Comparison of ENCODE assay signal across 1 cellular context in the genomic region with DNA sequence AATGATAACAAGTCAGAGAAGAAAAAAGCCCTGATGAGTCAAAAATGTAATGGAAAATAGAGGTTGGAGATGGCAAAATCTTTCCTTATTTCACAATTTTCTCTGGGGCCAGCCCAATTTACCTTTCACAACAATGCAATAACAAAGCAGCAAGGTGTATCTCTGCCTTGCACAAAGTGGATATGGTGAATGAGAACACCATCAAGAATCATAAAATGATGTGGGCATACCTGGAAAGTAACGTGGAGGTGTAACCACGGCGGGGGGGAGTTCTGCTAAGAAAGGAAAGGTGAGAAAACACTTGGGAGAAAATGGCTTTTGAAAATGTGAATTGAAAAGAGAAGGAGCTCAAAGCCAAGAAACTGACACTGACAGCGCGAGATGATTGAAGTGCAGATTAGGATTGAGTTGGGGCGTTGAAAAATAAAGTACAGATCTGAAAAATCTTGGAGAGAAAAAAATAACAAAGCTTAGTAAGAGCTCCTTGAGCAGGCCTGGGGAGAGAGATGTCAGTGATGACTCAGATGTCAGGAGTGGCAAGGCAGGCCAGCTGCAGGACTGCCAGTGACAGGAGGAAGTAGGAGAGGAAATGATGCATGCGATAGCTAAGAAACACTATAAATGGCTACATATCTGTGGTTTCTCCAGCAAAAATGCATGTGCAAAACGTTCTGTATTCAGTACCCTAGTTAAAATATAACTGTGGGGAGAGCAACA.
TF ChIP-seq lines count a peak whose summit lies in the region.

No MANE protein-coding gene starts in this region.

TF ChIP-seq in K562, 482 proteins besides CTCF, POLR2A, EP300 and RAD21 (continued from another document and continues in another):
- TF ChIP-seq CAMTA2 (CRISPR knock-in tag; conservative IDR thresholded peaks at IDR 0.05), result no peak
- peak; percentile 84 for TF ChIP-seq ZNF395 (CRISPR knock-in tag; IDR thresholded peaks at IDR 0.05)
- TF ChIP-seq, protein P1, sequence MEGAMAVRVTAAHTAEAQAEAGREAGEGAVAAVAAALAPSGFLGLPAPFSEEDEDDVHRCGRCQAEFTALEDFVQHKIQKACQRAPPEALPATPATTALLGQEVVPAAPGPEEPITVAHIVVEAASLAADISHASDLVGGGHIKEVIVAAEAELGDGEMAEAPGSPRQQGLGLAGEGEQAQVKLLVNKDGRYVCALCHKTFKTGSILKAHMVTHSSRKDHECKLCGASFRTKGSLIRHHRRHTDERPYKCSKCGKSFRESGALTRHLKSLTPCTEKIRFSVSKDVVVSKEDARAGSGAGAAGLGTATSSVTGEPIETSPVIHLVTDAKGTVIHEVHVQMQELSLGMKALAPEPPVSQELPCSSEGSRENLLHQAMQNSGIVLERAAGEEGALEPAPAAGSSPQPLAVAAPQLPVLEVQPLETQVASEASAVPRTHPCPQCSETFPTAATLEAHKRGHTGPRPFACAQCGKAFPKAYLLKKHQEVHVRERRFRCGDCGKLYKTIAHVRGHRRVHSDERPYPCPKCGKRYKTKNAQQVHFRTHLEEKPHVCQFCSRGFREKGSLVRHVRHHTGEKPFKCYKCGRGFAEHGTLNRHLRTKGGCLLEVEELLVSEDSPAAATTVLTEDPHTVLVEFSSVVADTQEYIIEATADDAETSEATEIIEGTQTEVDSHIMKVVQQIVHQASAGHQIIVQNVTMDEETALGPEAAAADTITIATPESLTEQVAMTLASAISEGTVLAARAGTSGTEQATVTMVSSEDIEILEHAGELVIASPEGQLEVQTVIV (CRISPR knock-in tag; IDR thresholded peaks at IDR 0.05; ENCODE audit: borderline replicate concordance), result no peak
- peak; percentile 89 for TF ChIP-seq ETV1 (tag; conservative IDR thresholded peaks at IDR 0.05; ENCODE audit: low read depth)
- peak; percentile 56; the same call in 1 of the 2 replicates for TF ChIP-seq NFRKB (IDR thresholded peaks at IDR 0.05; ENCODE audit: low read depth)
- TF ChIP-seq DDX20 (tag; IDR thresholded peaks at IDR 0.05; ENCODE audit: low read depth), result no peak
- no peak for TF ChIP-seq RBM25 (IDR thresholded peaks at IDR 0.05; ENCODE audit: low read depth, low read length, severe bottlenecking)
- no peak for TF ChIP-seq MCM3 (IDR thresholded peaks at IDR 0.05)
- no peak for TF ChIP-seq HCFC1 (IDR thresholded peaks at IDR 0.05; ENCODE audit: low read depth, low read length)
- TF ChIP-seq ADNP (tag; IDR thresholded peaks at IDR 0.05), result 0 out of 2 replicates have a peak, but pooled peaks have one; percentile 3
- TF ChIP-seq RBM17 (IDR thresholded peaks at IDR 0.05; ENCODE audit: borderline replicate concordance, low read depth, low read length), result no peak
- no peak for TF ChIP-seq CBX1 (IDR thresholded peaks at IDR 0.05; ENCODE audit: low read depth)
- no peak for TF ChIP-seq CBX2 (IDR thresholded peaks at IDR 0.05; ENCODE audit: insufficient read depth, low read length, poor library complexity, severe bottlenecking)
- TF ChIP-seq ZNF217 (CRISPR knock-in tag; IDR thresholded peaks at IDR 0.05), result no peak
- peak; percentile 85 for TF ChIP-seq ATF7 (IDR thresholded peaks at IDR 0.05)
- no peak for TF ChIP-seq SAP30 (IDR thresholded peaks at IDR 0.05; ENCODE audit: borderline replicate concordance, insufficient read depth, low read depth, low read length, poor library complexity, severe bottlenecking)
- TF ChIP-seq FOXK2 (conservative IDR thresholded peaks at IDR 0.05 in 1 of 2, IDR thresholded peaks at IDR 0.05 in 1 of 2; ENCODE audit: low read depth in 2 of 2), result peak; percentile 54 to 62; a peak in 3 of 4 replicates
- TF ChIP-seq, protein P2, sequence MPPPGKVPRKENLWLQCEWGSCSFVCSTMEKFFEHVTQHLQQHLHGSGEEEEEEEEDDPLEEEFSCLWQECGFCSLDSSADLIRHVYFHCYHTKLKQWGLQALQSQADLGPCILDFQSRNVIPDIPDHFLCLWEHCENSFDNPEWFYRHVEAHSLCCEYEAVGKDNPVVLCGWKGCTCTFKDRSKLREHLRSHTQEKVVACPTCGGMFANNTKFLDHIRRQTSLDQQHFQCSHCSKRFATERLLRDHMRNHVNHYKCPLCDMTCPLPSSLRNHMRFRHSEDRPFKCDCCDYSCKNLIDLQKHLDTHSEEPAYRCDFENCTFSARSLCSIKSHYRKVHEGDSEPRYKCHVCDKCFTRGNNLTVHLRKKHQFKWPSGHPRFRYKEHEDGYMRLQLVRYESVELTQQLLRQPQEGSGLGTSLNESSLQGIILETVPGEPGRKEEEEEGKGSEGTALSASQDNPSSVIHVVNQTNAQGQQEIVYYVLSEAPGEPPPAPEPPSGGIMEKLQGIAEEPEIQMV (tag; conservative IDR thresholded peaks at IDR 0.05; ENCODE audit: low read depth), result no peak
- TF ChIP-seq, protein P3, sequence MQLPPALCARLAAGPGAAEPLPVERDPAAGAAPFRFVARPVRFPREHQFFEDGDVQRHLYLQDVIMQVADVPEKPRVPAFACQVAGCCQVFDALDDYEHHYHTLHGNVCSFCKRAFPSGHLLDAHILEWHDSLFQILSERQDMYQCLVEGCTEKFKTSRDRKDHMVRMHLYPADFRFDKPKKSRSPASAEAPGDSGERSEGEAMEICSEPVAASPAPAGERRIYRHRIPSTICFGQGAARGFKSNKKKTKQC (CRISPR knock-in tag; IDR thresholded peaks at IDR 0.05), result no peak
- TF ChIP-seq ZNF175 (CRISPR knock-in tag; IDR thresholded peaks at IDR 0.05; ENCODE audit: low read depth), result peak; percentile 95
- no peak for TF ChIP-seq ZNF324 (CRISPR knock-in tag; IDR thresholded peaks at IDR 0.05)
- TF ChIP-seq CCNT2 (IDR thresholded peaks at IDR 0.05; ENCODE audit: borderline replicate concordance, extremely low read depth, insufficient read length, low read depth, low read length), result no peak
- TF ChIP-seq ETV6 (IDR thresholded peaks at IDR 0.05; ENCODE audit: borderline replicate concordance in 1 of 2, low read depth in 2 of 2, low read length in 1 of 2), result peak; percentile 90 to 98; a peak in 3 of 4 replicates
- TF ChIP-seq ETV6 (CRISPR knock-in tag; IDR thresholded peaks at IDR 0.05; ENCODE audit: borderline replicate concordance), result no peak
- peak; percentile 83; the same call in 1 of the 2 replicates for TF ChIP-seq ZBTB2 (IDR thresholded peaks at IDR 0.05)
- TF ChIP-seq ZNF134 (CRISPR knock-in tag; conservative IDR thresholded peaks at IDR 0.05), result no peak
- peak; percentile 54 for TF ChIP-seq EP400 (IDR thresholded peaks at IDR 0.05)
- no peak for TF ChIP-seq PURB (CRISPR knock-in tag; IDR thresholded peaks at IDR 0.05; ENCODE audit: low read depth)
- no peak; the same call in 1 of the 2 replicates for TF ChIP-seq SMARCA5 (IDR thresholded peaks at IDR 0.05)
- no peak for TF ChIP-seq TAF7 (tag; IDR thresholded peaks at IDR 0.05)
- TF ChIP-seq, protein P4, sequence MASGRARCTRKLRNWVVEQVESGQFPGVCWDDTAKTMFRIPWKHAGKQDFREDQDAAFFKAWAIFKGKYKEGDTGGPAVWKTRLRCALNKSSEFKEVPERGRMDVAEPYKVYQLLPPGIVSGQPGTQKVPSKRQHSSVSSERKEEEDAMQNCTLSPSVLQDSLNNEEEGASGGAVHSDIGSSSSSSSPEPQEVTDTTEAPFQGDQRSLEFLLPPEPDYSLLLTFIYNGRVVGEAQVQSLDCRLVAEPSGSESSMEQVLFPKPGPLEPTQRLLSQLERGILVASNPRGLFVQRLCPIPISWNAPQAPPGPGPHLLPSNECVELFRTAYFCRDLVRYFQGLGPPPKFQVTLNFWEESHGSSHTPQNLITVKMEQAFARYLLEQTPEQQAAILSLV (tag; IDR thresholded peaks at IDR 0.05), result no peak
- TF ChIP-seq SUPT5H (IDR thresholded peaks at IDR 0.05), result no peak
- TF ChIP-seq NFE2L1 (tag; IDR thresholded peaks at IDR 0.05; ENCODE audit: borderline replicate concordance, low read depth), result no peak
- TF ChIP-seq POLR2AphosphoS5 (IDR thresholded peaks at IDR 0.05; ENCODE audit: control insufficient read depth, insufficient read depth, low read depth, low read length), result peak; percentile 74; the same call in 1 of the 2 replicates
- TF ChIP-seq CREBBP (IDR thresholded peaks at IDR 0.05; ENCODE audit: low read depth, low read length), result no peak
- TF ChIP-seq ZNF165 (CRISPR knock-in tag; IDR thresholded peaks at IDR 0.05; ENCODE audit: borderline replicate concordance), result no peak
- no peak for TF ChIP-seq SMC3 (conservative IDR thresholded peaks at IDR 0.05; ENCODE audit: insufficient read depth, low read depth, low read length)
- no peak for TF ChIP-seq STAT5B (CRISPR knock-in tag; IDR thresholded peaks at IDR 0.05)
- no peak for TF ChIP-seq SREBF1 (IDR thresholded peaks at IDR 0.05; ENCODE audit: borderline replicate concordance, low read depth, low read length)
- TF ChIP-seq DNMT1 (IDR thresholded peaks at IDR 0.05), result no peak
- no peak for TF ChIP-seq RFX5 (IDR thresholded peaks at IDR 0.05; ENCODE audit: low read depth, low read length)
- peak; percentile 61 for TF ChIP-seq CXXC5 (CRISPR knock-in tag; IDR thresholded peaks at IDR 0.05)
- TF ChIP-seq RFX7 (CRISPR knock-in tag; IDR thresholded peaks at IDR 0.05), result no peak
- TF ChIP-seq ZNF143 (CRISPR knock-in tag; IDR thresholded peaks at IDR 0.05), result no peak
- TF ChIP-seq, protein P5, sequence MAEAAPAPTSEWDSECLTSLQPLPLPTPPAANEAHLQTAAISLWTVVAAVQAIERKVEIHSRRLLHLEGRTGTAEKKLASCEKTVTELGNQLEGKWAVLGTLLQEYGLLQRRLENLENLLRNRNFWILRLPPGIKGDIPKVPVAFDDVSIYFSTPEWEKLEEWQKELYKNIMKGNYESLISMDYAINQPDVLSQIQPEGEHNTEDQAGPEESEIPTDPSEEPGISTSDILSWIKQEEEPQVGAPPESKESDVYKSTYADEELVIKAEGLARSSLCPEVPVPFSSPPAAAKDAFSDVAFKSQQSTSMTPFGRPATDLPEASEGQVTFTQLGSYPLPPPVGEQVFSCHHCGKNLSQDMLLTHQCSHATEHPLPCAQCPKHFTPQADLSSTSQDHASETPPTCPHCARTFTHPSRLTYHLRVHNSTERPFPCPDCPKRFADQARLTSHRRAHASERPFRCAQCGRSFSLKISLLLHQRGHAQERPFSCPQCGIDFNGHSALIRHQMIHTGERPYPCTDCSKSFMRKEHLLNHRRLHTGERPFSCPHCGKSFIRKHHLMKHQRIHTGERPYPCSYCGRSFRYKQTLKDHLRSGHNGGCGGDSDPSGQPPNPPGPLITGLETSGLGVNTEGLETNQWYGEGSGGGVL (CRISPR knock-in tag; IDR thresholded peaks at IDR 0.05), result no peak
- no peak for TF ChIP-seq ZNF75A (CRISPR knock-in tag; IDR thresholded peaks at IDR 0.05)
- TF ChIP-seq SRSF1 (IDR thresholded peaks at IDR 0.05; ENCODE audit: low read depth, low read length), result no peak
- no peak for TF ChIP-seq ZSCAN32 (CRISPR knock-in tag; IDR thresholded peaks at IDR 0.05)
- no peak for TF ChIP-seq ETS2 (tag; IDR thresholded peaks at IDR 0.05; ENCODE audit: borderline replicate concordance, poor library complexity, severe bottlenecking)
- no peak for TF ChIP-seq HSF4 (CRISPR knock-in tag; IDR thresholded peaks at IDR 0.05; ENCODE audit: borderline replicate concordance)
- no peak for TF ChIP-seq RBM15 (IDR thresholded peaks at IDR 0.05; ENCODE audit: insufficient read depth, low read length)
- TF ChIP-seq TBP (optimal IDR thresholded peaks at IDR 0.05; ENCODE audit: low read depth, low read length), result peak; percentile 38
- no peak for TF ChIP-seq ZNF699 (CRISPR knock-in tag; IDR thresholded peaks at IDR 0.05; ENCODE audit: insufficient replicate concordance)
- no peak for TF ChIP-seq SAFB2 (IDR thresholded peaks at IDR 0.05; ENCODE audit: borderline replicate concordance, low read depth, low read length, severe bottlenecking)
- TF ChIP-seq HEY1 (CRISPR knock-in tag; IDR thresholded peaks at IDR 0.05; ENCODE audit: borderline replicate concordance), result no peak
- TF ChIP-seq, protein P6, sequence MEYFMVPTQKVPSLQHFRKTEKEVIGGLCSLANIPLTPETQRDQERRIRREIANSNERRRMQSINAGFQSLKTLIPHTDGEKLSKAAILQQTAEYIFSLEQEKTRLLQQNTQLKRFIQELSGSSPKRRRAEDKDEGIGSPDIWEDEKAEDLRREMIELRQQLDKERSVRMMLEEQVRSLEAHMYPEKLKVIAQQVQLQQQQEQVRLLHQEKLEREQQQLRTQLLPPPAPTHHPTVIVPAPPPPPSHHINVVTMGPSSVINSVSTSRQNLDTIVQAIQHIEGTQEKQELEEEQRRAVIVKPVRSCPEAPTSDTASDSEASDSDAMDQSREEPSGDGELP (CRISPR knock-in tag; IDR thresholded peaks at IDR 0.05; ENCODE audit: borderline replicate concordance), result peak; percentile 97
- peak; percentile 90 for TF ChIP-seq SMARCC2 (IDR thresholded peaks at IDR 0.05; ENCODE audit: low read depth)
- TF ChIP-seq, protein P7, sequence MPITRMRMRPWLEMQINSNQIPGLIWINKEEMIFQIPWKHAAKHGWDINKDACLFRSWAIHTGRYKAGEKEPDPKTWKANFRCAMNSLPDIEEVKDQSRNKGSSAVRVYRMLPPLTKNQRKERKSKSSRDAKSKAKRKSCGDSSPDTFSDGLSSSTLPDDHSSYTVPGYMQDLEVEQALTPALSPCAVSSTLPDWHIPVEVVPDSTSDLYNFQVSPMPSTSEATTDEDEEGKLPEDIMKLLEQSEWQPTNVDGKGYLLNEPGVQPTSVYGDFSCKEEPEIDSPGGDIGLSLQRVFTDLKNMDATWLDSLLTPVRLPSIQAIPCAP (CRISPR knock-in tag; IDR thresholded peaks at IDR 0.05; ENCODE audit: borderline replicate concordance), result no peak
